Comparison of ENCODE assay signal across 18 cellular contexts in the genomic region with DNA sequence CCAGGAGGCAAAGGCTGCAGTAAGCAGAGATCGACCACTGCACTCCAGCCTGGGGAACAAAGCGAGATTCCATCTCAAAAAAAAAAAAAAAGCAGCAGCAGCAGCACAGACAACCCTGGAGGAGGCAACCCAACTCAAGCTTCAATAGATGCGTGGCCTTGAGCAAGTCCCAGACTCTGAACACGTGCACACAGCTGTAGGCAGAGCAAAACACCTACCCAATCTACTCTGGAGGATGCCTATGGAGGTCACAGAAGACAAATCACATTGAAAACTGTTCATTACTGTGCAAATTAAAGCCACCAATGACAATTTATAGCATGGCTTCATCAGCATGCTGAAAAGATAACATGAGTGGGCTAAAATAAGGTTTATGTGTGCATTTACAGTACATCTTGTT.
"Had no signal": no experiment of that assay in that cellular context is flagged by ENCODE, and none has a peak within 500 bp of the region (broad histone marks: within the 10 kb centered on the region; RNA-seq: fewer than 3 reads in every experiment).

No MANE protein-coding gene starts in this region.

- H3K27me3 Mint-ChIP-seq: activated naive CD4-positive, alpha-beta T cell treated with anti-CD3 and anti-CD28 coated beads, Interleukin-2, amount 10 ng/mL, durations not matched to agents 7 days and 5 days had no signal

- H3K4me1 ChIP-seq: prostate gland had no signal

- H3K36me3 ChIP-seq: prostate gland had no signal

- H3K9me3 Mint-ChIP-seq: activated naive CD4-positive, alpha-beta T cell treated with anti-CD3 and anti-CD28 coated beads, Interleukin-2, amount 10 ng/mL, durations not matched to agents 7 days and 5 days; activated naive CD8-positive, alpha-beta T cell treated with anti-CD3 and anti-CD28 coated beads, Interleukin-2, amount 50 U/mL, for 24 hours; nephron had no signal

- FAIRE-seq: urothelium cell line had no signal

- H3K27me3 ChIP-seq: tibial artery had no signal

- H3K4me3 Mint-ChIP-seq: activated naive CD4-positive, alpha-beta T cell treated with anti-CD3 and anti-CD28 coated beads, Interleukin-2, amount 10 ng/mL, durations not matched to agents 7 days and 5 days; activated naive CD8-positive, alpha-beta T cell treated with anti-CD3 and anti-CD28 coated beads, Interleukin-2, amount 50 U/mL, for 24 hours had no signal

- DNase-seq: activated CD4-positive, alpha-beta T cell treated with anti-CD3 and anti-CD28 coated beads, Interleukin-2, amount 50 U/mL, for 1 hour; activated CD8-positive, alpha-beta memory T cell treated with anti-CD3 and anti-CD28 coated beads for 24 hours; activated CD8-positive, alpha-beta memory T cell treated with anti-CD3 and anti-CD28 coated beads, Interleukin-2, amount 50 U/mL, for 48 hours; activated effector memory CD4-positive, alpha-beta T cell treated with Interleukin-2 at 50 U/mL for 16 hours; activated naive CD4-positive, alpha-beta T cell treated with anti-CD3 and anti-CD28 coated beads, Interleukin-2, amount 10 ng/mL, durations not matched to agents 7 days and 5 days; activated naive CD8-positive, alpha-beta T cell treated with anti-CD3 and anti-CD28 coated beads, Interleukin-2, amount 50 U/mL, for 24 hours; activated T-cell treated with anti-CD3 and anti-CD28 coated beads, Interleukin-2, amount 50 U/mL, for 48 hours; anterior cingulate cortex; cerebellar nuclear complex; cortex of kidney; right cardiac atrium; tibial artery had no signal

- H3K4me3 ChIP-seq: prostate gland had no signal

- H3K27ac Mint-ChIP-seq: activated naive CD4-positive, alpha-beta T cell treated with anti-CD3 and anti-CD28 coated beads, Interleukin-2, amount 10 ng/mL, durations not matched to agents 7 days and 5 days; activated naive CD8-positive, alpha-beta T cell treated with anti-CD3 and anti-CD28 coated beads, Interleukin-2, amount 50 U/mL, for 24 hours had no signal

- H3K27ac ChIP-seq: prostate gland, skin epidermis, tibial artery had no signal

- H3K36me3 Mint-ChIP-seq: activated naive CD4-positive, alpha-beta T cell treated with anti-CD3 and anti-CD28 coated beads, Interleukin-2, amount 10 ng/mL, durations not matched to agents 7 days and 5 days had no signal

- H3K9me3 ChIP-seq: prostate gland, tibial artery had no signal

- ATAC-seq: activated CD4-positive, CD25-positive, alpha-beta regulatory T cell treated with anti-CD3 and anti-CD28 coated beads, Interleukin-2, amount 50 U/mL, for 24 hours; activated naive CD8-positive, alpha-beta T cell treated with anti-CD3 and anti-CD28 coated beads, Interleukin-2, amount 50 U/mL, for 24 hours; esophagus mucosa; right cardiac atrium had no signal
